ENCODE assay signal across 8 cellular contexts in genomic region chr6:53796451-53796780, GRCh38. TPM values are rescaled to one million over a fixed set of nuclear protein-coding genes. Genes with fewer than 3 reads are reported as not detected.
A peak's percentile ranks its signal among the peaks of the same experiment; 100 is the strongest.
DNase-seq lines count a peak whose midpoint lies in the region; ATAC-seq lines count a peak whose summit lies in the region.

No MANE protein-coding gene starts in this region.

- H3K4me1 ChIP-seq in iPS-20b (ENCODE audit: insufficient read depth, low read length): peaks cover 11% of the 10 kb centered on the region; the same call in 1 of the 2 replicates

- ATAC-seq in activated CD4-positive, alpha-beta T cell treated with anti-CD3 and anti-CD28 coated beads for 36 hours: no peak
- no peak for ATAC-seq in activated naive CD8-positive, alpha-beta T cell treated with anti-CD3 and anti-CD28 coated beads, Interleukin-2, amount 10 ng/mL, durations not matched to agents 7 days and 5 days (ENCODE audit: low read depth)
- ATAC-seq in HG02642 (IDR thresholded peaks at IDR 0.05; ENCODE audit: poor library complexity, unreplicated experiment) (no peak), HG03521 (IDR thresholded peaks at IDR 0.05; ENCODE audit: unreplicated experiment) (no peak)

- intact Hi-C loops in activated CD4-positive, alpha-beta T cell treated with anti-CD3 and anti-CD28 coated beads for 36 hours (cut with DNase I, micrococcal nuclease): loop anchor here in 1 of 2 experiments (5.0 to 10.0 kb wide), 3 partner anchors 141 to 1432 kb away; partner anchors contain the start of gene PAQR8

- no peak overlapping the region for H3K27ac ChIP-seq in iPS-20b (ENCODE audit: low read length)
- peak overlapping the region; percentile 76 for H3K27ac ChIP-seq in substantia nigra (ENCODE audit: low read depth, low read length, poor library complexity, severe bottlenecking)

- H3K9ac ChIP-seq in iPS-20b (ENCODE audit: low read depth, low read length): peak overlapping the region; percentile 71; the same call in 1 of the 2 replicates

- CTCF ChIA-PET in activated CD4-positive, alpha-beta T cell treated with anti-CD3 and anti-CD28 coated beads for 36 hours (lab: Charles Lee): interaction anchor here (0.7 to 3.2 kb wide), 6 partner anchors 15 to 159 kb away, joined by 3 to 17 read pairs (median 4); no protein-coding TSS in a partner anchor

- peak overlapping the region; percentile 90 for H3K4me3 Mint-ChIP-seq in activated CD4-positive, alpha-beta T cell treated with anti-CD3 and anti-CD28 coated beads for 36 hours
- peak overlapping the region; percentile 99 for H3K4me3 Mint-ChIP-seq in activated naive CD8-positive, alpha-beta T cell treated with anti-CD3 and anti-CD28 coated beads, Interleukin-2, amount 10 ng/mL, durations not matched to agents 7 days and 5 days

- no peaks in the 10 kb centered on the region for H3K9me3 ChIP-seq in iPS-20b (ENCODE audit: insufficient read depth, low read depth, low read length)

- DNase-seq in activated CD4-positive, alpha-beta T cell treated with anti-CD3 and anti-CD28 coated beads for 36 hours: no peak
- DNase-seq in activated CD4-positive, alpha-beta T cell treated with anti-CD3 and anti-CD28 coated beads for 4 hours: no peak
- DNase-seq in activated naive CD8-positive, alpha-beta T cell treated with anti-CD3 and anti-CD28 coated beads, Interleukin-2, amount 10 ng/mL, durations not matched to agents 7 days and 5 days: no peak
- DNase-seq in substantia nigra (lab: John Stamatoyannopoulos, UW): no peak
- no peak for DNase-seq in NCI-H2081 treated with DMSO at 0.1 percent for 48 hours (lab: John Stamatoyannopoulos, UW)

- H3K36me3 ChIP-seq in iPS-20b (ENCODE audit: insufficient read depth, low read depth, low read length): no peaks in the 10 kb centered on the region

- H3K27me3 ChIP-seq in iPS-20b (ENCODE audit: insufficient read depth, low read length): peaks cover 26% of the 10 kb centered on the region

- H3K4me1 Mint-ChIP-seq in activated CD4-positive, alpha-beta T cell treated with anti-CD3 and anti-CD28 coated beads for 36 hours: peaks cover 17% of the 10 kb centered on the region
- H3K4me1 Mint-ChIP-seq in activated naive CD8-positive, alpha-beta T cell treated with anti-CD3 and anti-CD28 coated beads, Interleukin-2, amount 10 ng/mL, durations not matched to agents 7 days and 5 days: peaks cover 16% of the 10 kb centered on the region

- no peak overlapping the region for H3K27ac Mint-ChIP-seq in activated CD4-positive, alpha-beta T cell treated with anti-CD3 and anti-CD28 coated beads for 36 hours
- no peak overlapping the region for H3K27ac Mint-ChIP-seq in activated naive CD8-positive, alpha-beta T cell treated with anti-CD3 and anti-CD28 coated beads, Interleukin-2, amount 10 ng/mL, durations not matched to agents 7 days and 5 days

- no peaks in the 10 kb centered on the region for H3K9me3 Mint-ChIP-seq in activated CD4-positive, alpha-beta T cell treated with anti-CD3 and anti-CD28 coated beads for 36 hours (ENCODE audit: low read depth)
- H3K9me3 Mint-ChIP-seq in activated naive CD8-positive, alpha-beta T cell treated with anti-CD3 and anti-CD28 coated beads, Interleukin-2, amount 10 ng/mL, durations not matched to agents 7 days and 5 days: no peaks in the 10 kb centered on the region

- H3K4me3 ChIP-seq in iPS-20b (ENCODE audit: low read length): peak overlapping the region; percentile 92

- H3K27me3 Mint-ChIP-seq in activated CD4-positive, alpha-beta T cell treated with anti-CD3 and anti-CD28 coated beads for 36 hours: peaks cover 15% of the 10 kb centered on the region
- H3K27me3 Mint-ChIP-seq in activated naive CD8-positive, alpha-beta T cell treated with anti-CD3 and anti-CD28 coated beads, Interleukin-2, amount 10 ng/mL, durations not matched to agents 7 days and 5 days: peaks cover 34% of the 10 kb centered on the region

- H3K36me3 Mint-ChIP-seq in activated CD4-positive, alpha-beta T cell treated with anti-CD3 and anti-CD28 coated beads for 36 hours (ENCODE audit: low read depth): no peaks in the 10 kb centered on the region
- H3K36me3 Mint-ChIP-seq in activated naive CD8-positive, alpha-beta T cell treated with anti-CD3 and anti-CD28 coated beads, Interleukin-2, amount 10 ng/mL, durations not matched to agents 7 days and 5 days: no peaks in the 10 kb centered on the region

- POLR2A ChIA-PET in activated CD4-positive, alpha-beta T cell treated with anti-CD3 and anti-CD28 coated beads for 36 hours (lab: Charles Lee): no interaction called here
- POLR2A ChIA-PET in activated naive CD8-positive, alpha-beta T cell treated with anti-CD3 and anti-CD28 coated beads, Interleukin-2, amount 10 ng/mL, durations not matched to agents 7 days and 5 days (lab: Charles Lee): no interaction called here

RNA-seq across cellular contexts. Expression of gene LRRC1, which starts 1.6 kb away (rescaled TPM):
- 1 to 10 TPM; 2.3 to 3.1 TPM for total RNA-seq in activated CD4-positive, alpha-beta T cell treated with anti-CD3 and anti-CD28 coated beads for 36 hours
- 1 to 10 TPM; 3.5 to 4.2 TPM for total RNA-seq in activated naive CD8-positive, alpha-beta T cell treated with anti-CD3 and anti-CD28 coated beads, Interleukin-2, amount 10 ng/mL, durations not matched to agents 7 days and 5 days
